Comparison of ENCODE assay signal across 2 cellular contexts in genomic region chr5:10229306-10230048, GRCh38.
TF ChIP-seq lines count a peak whose summit lies in the region.

No MANE protein-coding gene starts in this region.

TF ChIP-seq in H1, 55 proteins besides CTCF, POLR2A, EP300 and RAD21:
- TF ChIP-seq, protein P1, sequence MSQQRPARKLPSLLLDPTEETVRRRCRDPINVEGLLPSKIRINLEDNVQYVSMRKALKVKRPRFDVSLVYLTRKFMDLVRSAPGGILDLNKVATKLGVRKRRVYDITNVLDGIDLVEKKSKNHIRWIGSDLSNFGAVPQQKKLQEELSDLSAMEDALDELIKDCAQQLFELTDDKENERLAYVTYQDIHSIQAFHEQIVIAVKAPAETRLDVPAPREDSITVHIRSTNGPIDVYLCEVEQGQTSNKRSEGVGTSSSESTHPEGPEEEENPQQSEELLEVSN (IDR thresholded peaks at IDR 0.05) = no peak
- TF ChIP-seq TAF7 (optimal IDR thresholded peaks at IDR 0.05; ENCODE audit: borderline replicate concordance, low read depth, low read length) = no peak
- TF ChIP-seq SIRT6 (IDR thresholded peaks at IDR 0.05; ENCODE audit: low read length) = no peak
- TF ChIP-seq CTBP2 (IDR thresholded peaks at IDR 0.05; ENCODE audit: borderline replicate concordance, insufficient read depth, insufficient read length, low read length) = no peak
- TF ChIP-seq SIN3A (conservative IDR thresholded peaks at IDR 0.05 in 1 of 2, IDR thresholded peaks at IDR 0.05 in 1 of 2; ENCODE audit: low read depth in 1 of 2, low read length in 2 of 2) = no peak
- no peak for TF ChIP-seq JUN (IDR thresholded peaks at IDR 0.05; ENCODE audit: low read depth, low read length)

TF ChIP-seq in WTC11, 78 proteins besides CTCF, POLR2A, EP300 and RAD21:
- TF ChIP-seq ELF4 (CRISPR knock-in tag; IDR thresholded peaks at IDR 0.05; ENCODE audit: low read depth) = no peak
- TF ChIP-seq CREB1 (CRISPR knock-in tag; IDR thresholded peaks at IDR 0.05) = no peak
- TF ChIP-seq, protein P2, sequence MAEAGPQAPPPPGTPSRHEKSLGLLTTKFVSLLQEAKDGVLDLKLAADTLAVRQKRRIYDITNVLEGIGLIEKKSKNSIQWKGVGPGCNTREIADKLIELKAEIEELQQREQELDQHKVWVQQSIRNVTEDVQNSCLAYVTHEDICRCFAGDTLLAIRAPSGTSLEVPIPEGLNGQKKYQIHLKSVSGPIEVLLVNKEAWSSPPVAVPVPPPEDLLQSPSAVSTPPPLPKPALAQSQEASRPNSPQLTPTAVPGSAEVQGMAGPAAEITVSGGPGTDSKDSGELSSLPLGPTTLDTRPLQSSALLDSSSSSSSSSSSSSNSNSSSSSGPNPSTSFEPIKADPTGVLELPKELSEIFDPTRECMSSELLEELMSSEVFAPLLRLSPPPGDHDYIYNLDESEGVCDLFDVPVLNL (CRISPR knock-in tag; IDR thresholded peaks at IDR 0.05; ENCODE audit: borderline replicate concordance, low read depth) = no peak
- TF ChIP-seq, protein P3, sequence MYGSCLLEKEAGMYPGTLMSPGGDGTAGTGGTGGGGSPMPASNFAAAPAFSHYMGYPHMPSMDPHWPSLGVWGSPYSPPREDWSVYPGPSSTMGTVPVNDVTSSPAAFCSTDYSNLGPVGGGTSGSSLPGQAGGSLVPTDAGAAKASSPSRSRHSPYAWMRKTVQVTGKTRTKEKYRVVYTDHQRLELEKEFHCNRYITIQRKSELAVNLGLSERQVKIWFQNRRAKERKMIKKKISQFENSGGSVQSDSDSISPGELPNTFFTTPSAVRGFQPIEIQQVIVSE (CRISPR knock-in tag; IDR thresholded peaks at IDR 0.05; ENCODE audit: borderline replicate concordance) = no peak
- no peak for TF ChIP-seq NFATC4 (CRISPR knock-in tag; IDR thresholded peaks at IDR 0.05)
- TF ChIP-seq, protein P4, sequence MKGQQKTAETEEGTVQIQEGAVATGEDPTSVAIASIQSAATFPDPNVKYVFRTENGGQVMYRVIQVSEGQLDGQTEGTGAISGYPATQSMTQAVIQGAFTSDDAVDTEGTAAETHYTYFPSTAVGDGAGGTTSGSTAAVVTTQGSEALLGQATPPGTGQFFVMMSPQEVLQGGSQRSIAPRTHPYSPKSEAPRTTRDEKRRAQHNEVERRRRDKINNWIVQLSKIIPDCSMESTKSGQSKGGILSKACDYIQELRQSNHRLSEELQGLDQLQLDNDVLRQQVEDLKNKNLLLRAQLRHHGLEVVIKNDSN (CRISPR knock-in tag; IDR thresholded peaks at IDR 0.05) = no peak
- no peak for TF ChIP-seq CBFB (CRISPR knock-in tag; IDR thresholded peaks at IDR 0.05; ENCODE audit: low read depth)
- TF ChIP-seq ZNF138 (CRISPR knock-in tag; conservative IDR thresholded peaks at IDR 0.05) = no peak
- TF ChIP-seq E2F5 (CRISPR knock-in tag; IDR thresholded peaks at IDR 0.05) = no peak
- no peak for TF ChIP-seq FOXK1 (CRISPR knock-in tag; IDR thresholded peaks at IDR 0.05)
- TF ChIP-seq FOXJ3 (CRISPR knock-in tag; IDR thresholded peaks at IDR 0.05; ENCODE audit: borderline replicate concordance) = no peak
- TF ChIP-seq, protein P5, sequence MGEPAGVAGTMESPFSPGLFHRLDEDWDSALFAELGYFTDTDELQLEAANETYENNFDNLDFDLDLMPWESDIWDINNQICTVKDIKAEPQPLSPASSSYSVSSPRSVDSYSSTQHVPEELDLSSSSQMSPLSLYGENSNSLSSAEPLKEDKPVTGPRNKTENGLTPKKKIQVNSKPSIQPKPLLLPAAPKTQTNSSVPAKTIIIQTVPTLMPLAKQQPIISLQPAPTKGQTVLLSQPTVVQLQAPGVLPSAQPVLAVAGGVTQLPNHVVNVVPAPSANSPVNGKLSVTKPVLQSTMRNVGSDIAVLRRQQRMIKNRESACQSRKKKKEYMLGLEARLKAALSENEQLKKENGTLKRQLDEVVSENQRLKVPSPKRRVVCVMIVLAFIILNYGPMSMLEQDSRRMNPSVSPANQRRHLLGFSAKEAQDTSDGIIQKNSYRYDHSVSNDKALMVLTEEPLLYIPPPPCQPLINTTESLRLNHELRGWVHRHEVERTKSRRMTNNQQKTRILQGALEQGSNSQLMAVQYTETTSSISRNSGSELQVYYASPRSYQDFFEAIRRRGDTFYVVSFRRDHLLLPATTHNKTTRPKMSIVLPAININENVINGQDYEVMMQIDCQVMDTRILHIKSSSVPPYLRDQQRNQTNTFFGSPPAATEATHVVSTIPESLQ (CRISPR knock-in tag; IDR thresholded peaks at IDR 0.05) = no peak
